Comparison of ENCODE assay signal across 1 cellular context in the genomic region with DNA sequence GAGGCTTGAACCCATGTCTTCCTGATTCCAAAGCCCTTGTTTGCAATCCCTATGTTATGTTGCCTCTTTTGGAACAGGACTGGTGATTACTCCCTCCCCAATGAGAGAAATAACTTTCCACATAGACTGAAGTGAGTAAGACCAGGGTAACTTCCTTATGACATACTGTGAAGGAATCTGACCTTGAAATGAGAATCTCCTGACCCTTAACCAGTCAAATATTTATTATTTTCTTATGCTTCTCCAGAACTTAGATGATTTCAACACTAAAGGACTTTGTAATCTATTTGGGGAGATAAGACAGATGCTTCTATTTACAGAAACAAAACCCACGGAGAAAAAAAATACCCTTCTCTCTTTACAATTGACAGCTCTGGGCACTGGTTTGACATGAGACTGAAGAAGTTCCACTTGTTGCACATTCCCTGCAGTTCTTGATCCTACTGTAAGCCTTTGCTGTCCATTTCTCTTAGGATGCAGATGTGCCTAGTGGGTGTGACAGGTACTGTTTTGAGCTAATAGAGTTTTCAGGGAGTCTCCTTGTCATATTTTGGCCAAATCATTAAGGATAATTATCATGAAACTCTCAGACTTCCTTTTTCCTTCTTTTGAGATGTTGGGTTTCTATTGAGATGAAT.
TF ChIP-seq lines count a peak whose summit lies in the region.

No MANE protein-coding gene starts in this region.

TF ChIP-seq in endothelial cell of umbilical vein, 7 proteins besides CTCF, POLR2A, EP300 and RAD21:
- no peak for TF ChIP-seq GATA2 (IDR thresholded peaks at IDR 0.05; ENCODE audit: insufficient read depth, insufficient read length, low read depth, low read length)
- TF ChIP-seq FOS (IDR thresholded peaks at IDR 0.05; ENCODE audit: borderline replicate concordance, insufficient read depth, low read length) = peak; percentile 61
